ENCODE assay signal across 9 cellular contexts in genomic region chr21:18041012-18041411, GRCh38.
DNase-seq lines count a peak whose midpoint lies in the region; ATAC-seq and TF ChIP-seq lines count a peak whose summit lies in the region.
"Had no signal": no experiment of that assay in that cellular context is flagged by ENCODE, and none has a peak within 500 bp of the region (broad histone marks: within the 10 kb centered on the region; RNA-seq: fewer than 3 reads in every experiment).

No MANE protein-coding gene starts in this region.

- H3K9me3 Mint-ChIP-seq in activated CD8-positive, alpha-beta memory T cell treated with anti-CD3 and anti-CD28 coated beads, Interleukin-2, amount 10 ng/mL, durations not matched to agents 7 days and 5 days (ENCODE audit: low read depth) = no peaks in the 10 kb centered on the region
- H3K9me3 Mint-ChIP-seq: activated naive CD8-positive, alpha-beta T cell treated with anti-CD3 and anti-CD28 coated beads, Interleukin-2, amount 10 ng/mL, durations not matched to agents 7 days and 5 days had no signal

- no peaks in the 10 kb centered on the region for H3K27me3 Mint-ChIP-seq in activated CD8-positive, alpha-beta memory T cell treated with anti-CD3 and anti-CD28 coated beads, Interleukin-2, amount 10 ng/mL, durations not matched to agents 7 days and 5 days

- H3K36me3 Mint-ChIP-seq in activated CD8-positive, alpha-beta memory T cell treated with anti-CD3 and anti-CD28 coated beads, Interleukin-2, amount 10 ng/mL, durations not matched to agents 7 days and 5 days = no peaks in the 10 kb centered on the region
- H3K36me3 Mint-ChIP-seq: activated naive CD8-positive, alpha-beta T cell treated with anti-CD3 and anti-CD28 coated beads, Interleukin-2, amount 10 ng/mL, durations not matched to agents 7 days and 5 days had no signal

- in situ Hi-C loops in HAP-1 (cut with MboI; ENCODE audit: low sequenced_read_pairs) = no loop called here

- no peaks in the 10 kb centered on the region for H3K9me3 ChIP-seq in HAP-1

- no peaks in the 10 kb centered on the region for H3K36me3 ChIP-seq in HAP-1 (replicated peaks)

- H3K4me1 Mint-ChIP-seq in activated CD8-positive, alpha-beta memory T cell treated with anti-CD3 and anti-CD28 coated beads, Interleukin-2, amount 10 ng/mL, durations not matched to agents 7 days and 5 days = no peaks in the 10 kb centered on the region
- H3K4me1 Mint-ChIP-seq: activated naive CD8-positive, alpha-beta T cell treated with anti-CD3 and anti-CD28 coated beads, Interleukin-2, amount 10 ng/mL, durations not matched to agents 7 days and 5 days had no signal

- CTCF ChIA-PET in activated CD8-positive, alpha-beta memory T cell treated with anti-CD3 and anti-CD28 coated beads, Interleukin-2, amount 10 ng/mL, durations not matched to agents 7 days and 5 days (lab: Charles Lee) = interaction anchor here (1.3 kb wide), 1 partner anchor 17 kb away, joined by 3 read pairs; no protein-coding TSS in a partner anchor

- no peak overlapping the region for H3K4me3 Mint-ChIP-seq in activated CD8-positive, alpha-beta memory T cell treated with anti-CD3 and anti-CD28 coated beads, Interleukin-2, amount 10 ng/mL, durations not matched to agents 7 days and 5 days
- H3K4me3 Mint-ChIP-seq: activated naive CD8-positive, alpha-beta T cell treated with anti-CD3 and anti-CD28 coated beads, Interleukin-2, amount 10 ng/mL, durations not matched to agents 7 days and 5 days had no signal

- H3K27me3 ChIP-seq in HAP-1 (ENCODE audit: low read depth) = no peaks in the 10 kb centered on the region

- H3K4me3 ChIP-seq in HAP-1 = no peak overlapping the region
- H3K4me3 ChIP-seq in choroid plexus epithelial cell (ENCODE audit: low read depth, low read length) = no peak overlapping the region
- no peak overlapping the region for H3K4me3 ChIP-seq in retinal pigment epithelial cell (ENCODE audit: low read length)
- H3K4me3 ChIP-seq in foreskin fibroblast (ENCODE audit: low read depth in 1 of 2, low read length in 2 of 2) = no peak overlapping the region

- TF ChIP-seq CTCF in choroid plexus epithelial cell (conservative IDR thresholded peaks at IDR 0.05; ENCODE audit: low read depth, low read length) (peak; percentile 65), retinal pigment epithelial cell (conservative IDR thresholded peaks at IDR 0.05; ENCODE audit: low read depth, low read length) (peak; percentile 72), foreskin fibroblast (IDR thresholded peaks at IDR 0.05; ENCODE audit: low read depth, low read length) (no peak)

- no peak for ATAC-seq in activated CD8-positive, alpha-beta memory T cell treated with anti-CD3 and anti-CD28 coated beads, Interleukin-2, amount 10 ng/mL, durations not matched to agents 7 days and 5 days

- no peaks in the 10 kb centered on the region for H3K4me1 ChIP-seq in HAP-1

- DNase-seq in AML-193 (lab: John Stamatoyannopoulos, UW) (peak; percentile 15 to 21), HAP-1 (ENCODE audit: low spot score in 2 of 2) (peak; percentile 37 to 45), NCI-H226 (peak; percentile 19), choroid plexus epithelial cell (ENCODE audit: low read depth) (peak; percentile 63), retinal pigment epithelial cell (ENCODE audit: low read depth) (peak; percentile 12), foreskin fibroblast (no peak)
- no peak for DNase-seq in stimulated activated CD4-positive, alpha-beta T cell treated with anti-CD3 and anti-CD28 coated beads, Interleukin-2, amount 100 ng/mL, for 48 hours
- no peak for DNase-seq in activated CD8-positive, alpha-beta memory T cell treated with anti-CD3 and anti-CD28 coated beads, Interleukin-2, amount 10 ng/mL, durations not matched to agents 7 days and 5 days
- DNase-seq: activated naive CD8-positive, alpha-beta T cell treated with anti-CD3 and anti-CD28 coated beads, Interleukin-2, amount 10 ng/mL, durations not matched to agents 7 days and 5 days had no signal

- H3K27ac Mint-ChIP-seq in activated CD8-positive, alpha-beta memory T cell treated with anti-CD3 and anti-CD28 coated beads, Interleukin-2, amount 10 ng/mL, durations not matched to agents 7 days and 5 days = no peak overlapping the region
- H3K27ac Mint-ChIP-seq: activated naive CD8-positive, alpha-beta T cell treated with anti-CD3 and anti-CD28 coated beads, Interleukin-2, amount 10 ng/mL, durations not matched to agents 7 days and 5 days had no signal

Comparison
In these comparisons a context has a peak if more than half of its experiments do, and no peak if none do; other contexts are left out.
1. DNase-seq: peak in AML-193 (2 of 2), HAP-1 (2 of 2), NCI-H226 (single experiment), choroid plexus epithelial cell (single experiment) and retinal pigment epithelial cell (single experiment); none in foreskin fibroblast (0 of 2), stimulated activated CD4-positive, alpha-beta T cell treated with anti-CD3 and anti-CD28 coated beads, Interleukin-2, amount 100 ng/mL, for 48 hours (0 of 2) and activated CD8-positive, alpha-beta memory T cell treated with anti-CD3 and anti-CD28 coated beads, Interleukin-2, amount 10 ng/mL, durations not matched to agents 7 days and 5 days (single experiment).